In the genomic region with DNA sequence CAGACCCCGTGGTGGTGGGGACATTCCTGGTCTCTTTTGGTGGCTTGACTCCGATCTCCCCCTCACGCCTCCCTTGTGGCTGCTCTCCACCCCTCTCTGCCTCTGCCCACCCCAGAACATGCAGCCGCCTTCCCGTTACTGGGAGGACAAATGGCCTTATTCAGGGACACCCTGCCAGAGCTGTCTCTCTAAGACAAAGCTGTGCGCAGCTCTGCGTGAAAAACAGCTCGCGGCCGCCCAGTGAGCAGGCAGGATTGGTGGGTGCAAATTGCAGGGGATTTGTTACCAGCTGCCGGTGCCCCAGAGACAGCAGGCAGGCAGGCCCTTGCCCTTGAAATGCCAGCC, we compare ENCODE assay signal across 13 cellular contexts.
DNase-seq lines count a peak whose midpoint lies in the region; ATAC-seq and TF ChIP-seq lines count a peak whose summit lies in the region.
"Had no signal": no experiment of that assay in that cellular context is flagged by ENCODE, and none has a peak within 500 bp of the region (broad histone marks: within the 10 kb centered on the region; RNA-seq: fewer than 3 reads in every experiment).

No MANE protein-coding gene starts in this region.

- ATAC-seq in GM21825 (IDR thresholded peaks at IDR 0.05; ENCODE audit: unreplicated experiment) = no peak
- ATAC-seq: esophagus mucosa had no signal

- WGBS in spleen, 5 donors = 64 to 80% (median 73%) methylated on average over 11 of the region's 11 CpGs

- intact Hi-C loops in spleen (cut with DNase I; ENCODE audit: low total_unique reads) = no loop called here
- intact Hi-C loops in ascending aorta (cut with DNase I) = no loop called here

- H3K4me1 ChIP-seq in HUES6 (ENCODE audit: control insufficient read depth, insufficient read depth, low read length) (peaks cover 49% of the 10 kb centered on the region), spleen (peaks cover 8 to 81% (median 49%) of the 10 kb centered on the region in 6 donors), ascending aorta (peaks cover 6 to 18% of the 10 kb centered on the region in 2 donors)

- H3K4me1 Mint-ChIP-seq in endothelial cell (ENCODE audit: unreplicated experiment) = peaks cover 48% of the 10 kb centered on the region
- H3K4me1 Mint-ChIP-seq: activated naive CD8-positive, alpha-beta T cell treated with anti-CD3 and anti-CD28 coated beads, Interleukin-2, amount 10 ng/mL, durations not matched to agents 7 days and 5 days had no signal

- peaks cover 21% of the 10 kb centered on the region for H3K36me3 Mint-ChIP-seq in endothelial cell (ENCODE audit: low read depth, unreplicated experiment)
- H3K36me3 Mint-ChIP-seq: activated naive CD8-positive, alpha-beta T cell treated with anti-CD3 and anti-CD28 coated beads, Interleukin-2, amount 10 ng/mL, durations not matched to agents 7 days and 5 days; IgD-negative memory B cell had no signal

- peak overlapping the region; percentile 23 for H3K4me3 Mint-ChIP-seq in endothelial cell (ENCODE audit: unreplicated experiment)
- H3K4me3 Mint-ChIP-seq: activated naive CD8-positive, alpha-beta T cell treated with anti-CD3 and anti-CD28 coated beads, Interleukin-2, amount 10 ng/mL, durations not matched to agents 7 days and 5 days; IgD-negative memory B cell had no signal

- peaks cover 30% of the 10 kb centered on the region for H3K27me3 Mint-ChIP-seq in endothelial cell (ENCODE audit: unreplicated experiment)
- H3K27me3 Mint-ChIP-seq: activated naive CD8-positive, alpha-beta T cell treated with anti-CD3 and anti-CD28 coated beads, Interleukin-2, amount 10 ng/mL, durations not matched to agents 7 days and 5 days had no signal

- H3K9ac ChIP-seq in HUES6 (ENCODE audit: low read length) = peak overlapping the region; percentile 14

- H3K27ac Mint-ChIP-seq in endothelial cell (ENCODE audit: unreplicated experiment) = peak overlapping the region; percentile 89
- H3K27ac Mint-ChIP-seq: activated naive CD8-positive, alpha-beta T cell treated with anti-CD3 and anti-CD28 coated beads, Interleukin-2, amount 10 ng/mL, durations not matched to agents 7 days and 5 days; IgD-negative memory B cell had no signal

- no peak for TF ChIP-seq CTCF in endothelial cell (IDR thresholded peaks at IDR 0.05; ENCODE audit: unreplicated experiment)
- no peak for TF ChIP-seq CTCF in spleen (IDR thresholded peaks at IDR 0.05 in 8 of 11, conservative IDR thresholded peaks at IDR 0.05 in 3 of 11)
- TF ChIP-seq CTCF in WERI-Rb-1 (IDR thresholded peaks at IDR 0.05; ENCODE audit: low read depth, low read length) = no peak
- TF ChIP-seq CTCF in ascending aorta (IDR thresholded peaks at IDR 0.05) = no peak

- H3K27me3 ChIP-seq in HUES6 (ENCODE audit: control insufficient read depth, insufficient read depth, low read length) (no peaks in the 10 kb centered on the region), spleen (replicated peaks in 1 of 7) (no peaks in the 10 kb centered on the region), WERI-Rb-1 (ENCODE audit: insufficient read depth, low read depth, severe bottlenecking) (no peaks in the 10 kb centered on the region), ascending aorta (no peaks in the 10 kb centered on the region)
- H3K27me3 ChIP-seq: BLaER1 treated with 17β-estradiol and CSF1 and Interleukin-3, amounts not matched to agents 10 nM and 100 nM had no signal

- peak overlapping the region; percentile 56; the same call in 1 of the 2 replicates for H3K27ac ChIP-seq in HUES6 (ENCODE audit: low read depth, low read length)
- H3K27ac ChIP-seq in spleen = peak overlapping the region in 7 of 8 donors; percentile 15 to 78 (median 71)
- no peak overlapping the region for H3K27ac ChIP-seq in WERI-Rb-1
- H3K27ac ChIP-seq in ascending aorta = no peak overlapping the region

- H3K4me3 ChIP-seq in HUES6 (ENCODE audit: low read depth, low read length) = no peak overlapping the region
- H3K4me3 ChIP-seq in spleen = no peak overlapping the region
- no peak overlapping the region for H3K4me3 ChIP-seq in WERI-Rb-1 (ENCODE audit: low read depth, low read length)
- H3K4me3 ChIP-seq in ascending aorta = no peak overlapping the region
- H3K4me3 ChIP-seq: BLaER1 treated with 17β-estradiol and CSF1 and Interleukin-3, amounts not matched to agents 10 nM and 100 nM had no signal

- no peaks in the 10 kb centered on the region; the same call in 1 of the 2 replicates for H3K36me3 ChIP-seq in HUES6 (ENCODE audit: control insufficient read depth, insufficient read depth, low read length)
- peaks cover 0 to 73% (median under 1%) of the 10 kb centered on the region in 6 donors for H3K36me3 ChIP-seq in spleen
- H3K36me3 ChIP-seq in WERI-Rb-1 = no peaks in the 10 kb centered on the region
- peaks cover 7 to 10% of the 10 kb centered on the region in 2 donors for H3K36me3 ChIP-seq in ascending aorta

- DNase-seq in endothelial cell (ENCODE audit: low spot score) (no peak), midbrain (lab: John Stamatoyannopoulos, UW) (peak; percentile 72), spleen (no peak), WERI-Rb-1 (no peak), ascending aorta (ENCODE audit: low spot score in 2 of 2) (no peak), activated gamma-delta T cell treated with Interleukin-2 at 50 U/mL for 16 hours (no peak)
- DNase-seq: activated naive CD8-positive, alpha-beta T cell treated with anti-CD3 and anti-CD28 coated beads, Interleukin-2, amount 10 ng/mL, durations not matched to agents 7 days and 5 days; NCI-H2029 had no signal

- TF ChIP-seq POLR2A in spleen (IDR thresholded peaks at IDR 0.05) = no peak

- H3K9me3 ChIP-seq in HUES6 (ENCODE audit: control insufficient read depth, insufficient read depth, low read depth, low read length) = no peaks in the 10 kb centered on the region
- H3K9me3 ChIP-seq in spleen = no peaks in the 10 kb centered on the region
- H3K9me3 ChIP-seq in WERI-Rb-1 (ENCODE audit: severe bottlenecking) = no peaks in the 10 kb centered on the region
- no peaks in the 10 kb centered on the region for H3K9me3 ChIP-seq in ascending aorta
- H3K9me3 ChIP-seq: BLaER1 treated with 17β-estradiol and CSF1 and Interleukin-3, amounts not matched to agents 10 nM and 100 nM had no signal

- no peaks in the 10 kb centered on the region for H3K9me3 Mint-ChIP-seq in endothelial cell (ENCODE audit: unreplicated experiment)
- H3K9me3 Mint-ChIP-seq: activated naive CD8-positive, alpha-beta T cell treated with anti-CD3 and anti-CD28 coated beads, Interleukin-2, amount 10 ng/mL, durations not matched to agents 7 days and 5 days; IgD-negative memory B cell had no signal

Comparison
In these comparisons a context has a peak if more than half of its experiments do, and no peak if none do; other contexts are left out.
1. H3K27ac ChIP-seq: peak in HUES6 (single experiment) and spleen (7 of 8); none in WERI-Rb-1 (single experiment) and ascending aorta (0 of 2).